Comparison of ENCODE assay signal across 11 cellular contexts in the genomic region with DNA sequence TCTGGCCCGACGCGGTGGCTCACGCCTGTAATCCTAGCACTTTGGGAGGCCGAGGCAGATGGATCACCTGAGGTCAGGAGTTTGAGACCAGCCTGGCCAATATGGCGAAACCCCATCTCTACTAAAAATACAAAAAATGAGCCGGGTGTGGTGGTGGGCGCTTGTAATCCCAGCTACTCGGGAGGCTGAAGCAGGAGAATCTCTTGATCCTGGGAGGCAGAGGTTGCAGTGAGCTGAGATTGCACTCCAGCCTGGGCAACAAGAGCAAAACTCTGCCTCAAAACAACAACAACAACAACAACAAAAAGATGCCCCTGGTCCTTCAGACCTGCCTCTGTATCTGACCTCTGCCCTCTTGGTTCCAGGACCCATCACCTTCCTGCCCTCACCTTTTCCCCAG. TPM values are rescaled to one million over a fixed set of nuclear protein-coding genes. Genes with fewer than 3 reads are reported as not detected.
DNase-seq lines count a peak whose midpoint lies in the region; ATAC-seq and TF ChIP-seq lines count a peak whose summit lies in the region.
"Not testable (repeated sequence)": the region's sequence is repeated elsewhere in the genome, so short reads cannot be mapped to it uniquely, and the experiment has no call there.
"Had no signal": no experiment of that assay in that cellular context is flagged by ENCODE, and none has a peak within 500 bp of the region (broad histone marks: within the 10 kb centered on the region; RNA-seq: fewer than 3 reads in every experiment).

No MANE protein-coding gene starts in this region.

- peak overlapping the region; percentile 93 for H3K27ac Mint-ChIP-seq in HFFc6
- peak overlapping the region; percentile 46 for H3K27ac Mint-ChIP-seq in activated T-helper 2 cell treated with anti-CD3 and anti-CD28 coated beads, Interferon-gamma antibody, Interleukin-2, Interleukin-4, amounts not matched to agents 10 μg/mL and 5 μg/mL and 100 μg/mL, durations not matched to agents 14 hours and 24 hours and 36 hours
- peak overlapping the region; percentile 80 for H3K27ac Mint-ChIP-seq in dendritic cell treated with granulocyte-macrophage colony-stimulating factor and Interleukin-4, amounts not matched to agents 40 ng/mL and 50 ng/mL, for 4 days
- peak overlapping the region; percentile 65 to 82 for H3K27ac Mint-ChIP-seq in natural killer cell
- peak overlapping the region; percentile 94 for H3K27ac Mint-ChIP-seq in stimulated activated naive B cell treated with anti-CD40 and anti-IgM and Interleukin-4, amounts not matched to agents 10 μg/mL and 1 μg/mL and 100 μg/mL, for 72 hours

- not testable (repeated sequence) for H3K27me3 Mint-ChIP-seq in HFFc6 (ENCODE audit: insufficient read depth); activated T-helper 2 cell treated with anti-CD3 and anti-CD28 coated beads, Interferon-gamma antibody, Interleukin-2, Interleukin-4, amounts not matched to agents 10 μg/mL and 5 μg/mL and 100 μg/mL, durations not matched to agents 14 hours and 24 hours and 36 hours (ENCODE audit: low read depth); dendritic cell treated with granulocyte-macrophage colony-stimulating factor and Interleukin-4, amounts not matched to agents 40 ng/mL and 50 ng/mL, for 4 days; natural killer cell (ENCODE audit: low read depth in 2 of 2); stimulated activated naive B cell treated with anti-CD40 and anti-IgM and Interleukin-4, amounts not matched to agents 10 μg/mL and 1 μg/mL and 100 μg/mL, for 72 hours

- intact Hi-C loops in activated T-helper 2 cell treated with anti-CD3 and anti-CD28 coated beads, Interferon-gamma antibody, Interleukin-2, Interleukin-4, amounts not matched to agents 10 μg/mL and 5 μg/mL and 100 μg/mL, durations not matched to agents 14 hours and 24 hours and 36 hours (cut with micrococcal nuclease); dendritic cell treated with granulocyte-macrophage colony-stimulating factor and Interleukin-4, amounts not matched to agents 40 ng/mL and 50 ng/mL, for 4 days (cut with micrococcal nuclease); natural killer cell (cut with micrococcal nuclease): not testable (repeated sequence)

- H3K36me3 ChIP-seq in BE2C (peaks cover 47% of the 10 kb centered on the region), SK-N-MC (ENCODE audit: insufficient read depth, low read length) (peaks cover 40% of the 10 kb centered on the region), cardiac muscle cell (peaks cover 14% of the 10 kb centered on the region)

- ATAC-seq in natural killer cell; stimulated activated naive B cell treated with anti-CD40 and anti-IgM and Interleukin-4, amounts not matched to agents 10 μg/mL and 1 μg/mL and 100 μg/mL, for 72 hours (replicated peaks): not testable (repeated sequence)

- H3K9me3 ChIP-seq in BE2C; SK-N-MC (ENCODE audit: low read depth, low read length); cardiac muscle cell (ENCODE audit: low read depth): not testable (repeated sequence)

- 0 out of 2 replicates have a peak overlapping the region, but pooled peaks have one; percentile 95 for H3K27ac ChIP-seq in SK-N-MC
- H3K27ac ChIP-seq in cardiac muscle cell, result peak overlapping the region; percentile 89

- H3K4me3 Mint-ChIP-seq in HFFc6 (peak overlapping the region; percentile 83), natural killer cell (peak overlapping the region; percentile 83)
- peak overlapping the region; percentile 93 for H3K4me3 Mint-ChIP-seq in activated T-helper 2 cell treated with anti-CD3 and anti-CD28 coated beads, Interferon-gamma antibody, Interleukin-2, Interleukin-4, amounts not matched to agents 10 μg/mL and 5 μg/mL and 100 μg/mL, durations not matched to agents 14 hours and 24 hours and 36 hours (ENCODE audit: low read depth)
- H3K4me3 Mint-ChIP-seq in dendritic cell treated with granulocyte-macrophage colony-stimulating factor and Interleukin-4, amounts not matched to agents 40 ng/mL and 50 ng/mL, for 4 days, result peak overlapping the region; percentile 86
- H3K4me3 Mint-ChIP-seq in stimulated activated naive B cell treated with anti-CD40 and anti-IgM and Interleukin-4, amounts not matched to agents 10 μg/mL and 1 μg/mL and 100 μg/mL, for 72 hours, result peak overlapping the region; percentile 95 to 96

- H3K27me3 ChIP-seq in BE2C, cardiac muscle cell: not testable (repeated sequence)

- DNase-seq in BE2C; HFFc6; SK-N-MC (ENCODE audit: low read depth, low spot score); activated T-helper 2 cell treated with anti-CD3 and anti-CD28 coated beads, Interferon-gamma antibody, Interleukin-2, Interleukin-4, amounts not matched to agents 10 μg/mL and 5 μg/mL and 100 μg/mL, durations not matched to agents 14 hours and 24 hours and 36 hours (ENCODE audit: low spot score); cardiac muscle cell (ENCODE audit: low read depth in 1 of 2, low spot score in 1 of 2); natural killer cell; stimulated activated naive B cell treated with anti-CD40 and anti-IgM and Interleukin-4, amounts not matched to agents 10 μg/mL and 1 μg/mL and 100 μg/mL, for 72 hours: not testable (repeated sequence)

- H3K4me3 ChIP-seq in BE2C (ENCODE audit: low read depth, low read length) (peak overlapping the region; percentile 94), SK-N-MC (peak overlapping the region; percentile 91), cardiac muscle cell (peak overlapping the region; percentile 76)

- H3K36me3 Mint-ChIP-seq in HFFc6 (ENCODE audit: low read depth), result peaks cover 33% of the 10 kb centered on the region
- H3K36me3 Mint-ChIP-seq in activated T-helper 2 cell treated with anti-CD3 and anti-CD28 coated beads, Interferon-gamma antibody, Interleukin-2, Interleukin-4, amounts not matched to agents 10 μg/mL and 5 μg/mL and 100 μg/mL, durations not matched to agents 14 hours and 24 hours and 36 hours (ENCODE audit: low read depth), result peaks cover 55% of the 10 kb centered on the region
- peaks cover 57% of the 10 kb centered on the region for H3K36me3 Mint-ChIP-seq in dendritic cell treated with granulocyte-macrophage colony-stimulating factor and Interleukin-4, amounts not matched to agents 40 ng/mL and 50 ng/mL, for 4 days (ENCODE audit: low read depth)
- H3K36me3 Mint-ChIP-seq in natural killer cell, result not testable (repeated sequence)
- peaks cover 27 to 46% of the 10 kb centered on the region in 2 donors for H3K36me3 Mint-ChIP-seq in stimulated activated naive B cell treated with anti-CD40 and anti-IgM and Interleukin-4, amounts not matched to agents 10 μg/mL and 1 μg/mL and 100 μg/mL, for 72 hours

- H3K4me1 Mint-ChIP-seq in HFFc6 (ENCODE audit: low read depth), result peaks cover 50% of the 10 kb centered on the region
- H3K4me1 Mint-ChIP-seq in activated T-helper 2 cell treated with anti-CD3 and anti-CD28 coated beads, Interferon-gamma antibody, Interleukin-2, Interleukin-4, amounts not matched to agents 10 μg/mL and 5 μg/mL and 100 μg/mL, durations not matched to agents 14 hours and 24 hours and 36 hours (ENCODE audit: low read depth), result peaks cover 23% of the 10 kb centered on the region
- H3K4me1 Mint-ChIP-seq in dendritic cell treated with granulocyte-macrophage colony-stimulating factor and Interleukin-4, amounts not matched to agents 40 ng/mL and 50 ng/mL, for 4 days (ENCODE audit: low read depth), result peaks cover 57% of the 10 kb centered on the region
- H3K4me1 Mint-ChIP-seq in natural killer cell, result peaks cover 23 to 29% of the 10 kb centered on the region in 2 donors
- H3K4me1 Mint-ChIP-seq in stimulated activated naive B cell treated with anti-CD40 and anti-IgM and Interleukin-4, amounts not matched to agents 10 μg/mL and 1 μg/mL and 100 μg/mL, for 72 hours, result peaks cover 32 to 41% of the 10 kb centered on the region in 2 donors

- peaks cover 32% of the 10 kb centered on the region for H3K4me1 ChIP-seq in BE2C
- not testable (repeated sequence) for H3K4me1 ChIP-seq in cardiac muscle cell (ENCODE audit: low read depth)

- H3K9ac ChIP-seq in SK-N-MC (ENCODE audit: insufficient read length), result not testable (repeated sequence)

- not testable (repeated sequence) for TF ChIP-seq CTCF in BE2C (IDR thresholded peaks at IDR 0.05; ENCODE audit: low read depth, low read length); HFFc6 (IDR thresholded peaks at IDR 0.05); cardiac muscle cell (IDR thresholded peaks at IDR 0.05; ENCODE audit: low read depth, low read length); natural killer cell (IDR thresholded peaks at IDR 0.05)

- H3K9me3 Mint-ChIP-seq in HFFc6; activated T-helper 2 cell treated with anti-CD3 and anti-CD28 coated beads, Interferon-gamma antibody, Interleukin-2, Interleukin-4, amounts not matched to agents 10 μg/mL and 5 μg/mL and 100 μg/mL, durations not matched to agents 14 hours and 24 hours and 36 hours; dendritic cell treated with granulocyte-macrophage colony-stimulating factor and Interleukin-4, amounts not matched to agents 40 ng/mL and 50 ng/mL, for 4 days; natural killer cell; stimulated activated naive B cell treated with anti-CD40 and anti-IgM and Interleukin-4, amounts not matched to agents 10 μg/mL and 1 μg/mL and 100 μg/mL, for 72 hours: not testable (repeated sequence)

RNA-seq across cellular contexts. Expression of a gene that starts 1.4 kb away (rescaled TPM):
- 314 TPM for polyA plus RNA-seq in BE2C (2012; ENCODE audit: insufficient read depth, insufficient read length, low read depth)
- total RNA-seq in HFFc6 (2021; fragmentation: NEBNext Ultra II Directional; extraction: Animal tissue kit (Norgen Biotek cat#: 25700)), result 10 to 100 TPM; 34.3 to 54.3 (median 46.9) TPM
- 29.2 and 32.6 TPM in 2 replicates for total RNA-seq in activated T-helper 2 cell treated with anti-CD3 and anti-CD28 coated beads, Interferon-gamma antibody, Interleukin-2, Interleukin-4, amounts not matched to agents 10 μg/mL and 5 μg/mL and 100 μg/mL, durations not matched to agents 14 hours and 24 hours and 36 hours
- total RNA-seq in cardiac muscle cell (78.2 and 84.5 TPM in 2 replicates), natural killer cell (1 to 10 TPM; 5.3 to 7.1 (median 5.7) TPM)
- 133 and 145 TPM in 2 replicates for polyA plus RNA-seq in cardiac muscle cell

RNA-seq across cellular contexts. Expression of a gene that starts 9.9 kb away (rescaled TPM):
- polyA plus RNA-seq in BE2C (2012; ENCODE audit: insufficient read depth, insufficient read length, low read depth), result 407 TPM
- total RNA-seq in HFFc6 (2021; fragmentation: NEBNext Ultra II Directional; extraction: Animal tissue kit (Norgen Biotek cat#: 25700)), result 100 to 1,000 TPM; 108 to 140 (median 129) TPM
- total RNA-seq in activated T-helper 2 cell treated with anti-CD3 and anti-CD28 coated beads, Interferon-gamma antibody, Interleukin-2, Interleukin-4, amounts not matched to agents 10 μg/mL and 5 μg/mL and 100 μg/mL, durations not matched to agents 14 hours and 24 hours and 36 hours, result 189 and 196 TPM in 2 replicates
- total RNA-seq in cardiac muscle cell, result 157 and 191 TPM in 2 replicates
- 182 and 225 TPM in 2 replicates for polyA plus RNA-seq in cardiac muscle cell
- total RNA-seq in natural killer cell, result 10 to 100 TPM; 79.2 to 81.2 (median 80.3) TPM

RNA-seq across cellular contexts. Expression of a gene that starts 13.8 kb away (rescaled TPM):
- polyA plus RNA-seq in BE2C (2012; ENCODE audit: insufficient read depth, insufficient read length, low read depth), result 0.25 TPM
- total RNA-seq in HFFc6 (2021; fragmentation: NEBNext Ultra II Directional; extraction: Animal tissue kit (Norgen Biotek cat#: 25700)), result not detected
- 0.16 TPM in 1 of 2 replicates, not detected in the other for total RNA-seq in activated T-helper 2 cell treated with anti-CD3 and anti-CD28 coated beads, Interferon-gamma antibody, Interleukin-2, Interleukin-4, amounts not matched to agents 10 μg/mL and 5 μg/mL and 100 μg/mL, durations not matched to agents 14 hours and 24 hours and 36 hours
- total RNA-seq in cardiac muscle cell (0.67 TPM in 1 of 2 replicates, not detected in the other), natural killer cell (not detected)
- 0.07 and 0.09 TPM in 2 replicates for polyA plus RNA-seq in cardiac muscle cell
- total RNA-seq: body of pancreas, G401, kidney epithelial cell had no signal

RNA-seq across cellular contexts. Expression of a gene that starts 17.2 kb away (rescaled TPM):
- polyA plus RNA-seq in BE2C (2012; ENCODE audit: insufficient read depth, insufficient read length, low read depth), result 1,011 TPM
- total RNA-seq in HFFc6 (2021; fragmentation: NEBNext Ultra II Directional; extraction: Animal tissue kit (Norgen Biotek cat#: 25700)), result 1,000 to 10,000 TPM; 1,716 to 2,461 (median 2,371) TPM
- 984 and 991 TPM in 2 replicates for total RNA-seq in activated T-helper 2 cell treated with anti-CD3 and anti-CD28 coated beads, Interferon-gamma antibody, Interleukin-2, Interleukin-4, amounts not matched to agents 10 μg/mL and 5 μg/mL and 100 μg/mL, durations not matched to agents 14 hours and 24 hours and 36 hours
- total RNA-seq in cardiac muscle cell (615 and 1,390 TPM in 2 replicates), natural killer cell (100 to 1,000 TPM; 588 to 813 (median 763) TPM)
- polyA plus RNA-seq in cardiac muscle cell, result 338 and 856 TPM in 2 replicates

RNA-seq across cellular contexts. Expression of a gene that starts 22.1 kb away (rescaled TPM):
- polyA plus RNA-seq in BE2C (2012; ENCODE audit: insufficient read depth, insufficient read length, low read depth), result 277 TPM
- 100 to 1,000 TPM in 1 of 6 experiments, 10 to 100 TPM in 5; 87.8 to 101 (median 90.4) TPM for total RNA-seq in HFFc6 (2021; fragmentation: NEBNext Ultra II Directional; extraction: Animal tissue kit (Norgen Biotek cat#: 25700))
- total RNA-seq in activated T-helper 2 cell treated with anti-CD3 and anti-CD28 coated beads, Interferon-gamma antibody, Interleukin-2, Interleukin-4, amounts not matched to agents 10 μg/mL and 5 μg/mL and 100 μg/mL, durations not matched to agents 14 hours and 24 hours and 36 hours, result 165 and 166 TPM in 2 replicates
- total RNA-seq in cardiac muscle cell, result 81.9 and 87.9 TPM in 2 replicates
- polyA plus RNA-seq in cardiac muscle cell, result 121 and 133 TPM in 2 replicates
- total RNA-seq in natural killer cell, result 10 to 100 TPM; 29.3 to 34.5 (median 32.0) TPM
